1 cellular context compared by ENCODE assay signal in the genomic region with DNA sequence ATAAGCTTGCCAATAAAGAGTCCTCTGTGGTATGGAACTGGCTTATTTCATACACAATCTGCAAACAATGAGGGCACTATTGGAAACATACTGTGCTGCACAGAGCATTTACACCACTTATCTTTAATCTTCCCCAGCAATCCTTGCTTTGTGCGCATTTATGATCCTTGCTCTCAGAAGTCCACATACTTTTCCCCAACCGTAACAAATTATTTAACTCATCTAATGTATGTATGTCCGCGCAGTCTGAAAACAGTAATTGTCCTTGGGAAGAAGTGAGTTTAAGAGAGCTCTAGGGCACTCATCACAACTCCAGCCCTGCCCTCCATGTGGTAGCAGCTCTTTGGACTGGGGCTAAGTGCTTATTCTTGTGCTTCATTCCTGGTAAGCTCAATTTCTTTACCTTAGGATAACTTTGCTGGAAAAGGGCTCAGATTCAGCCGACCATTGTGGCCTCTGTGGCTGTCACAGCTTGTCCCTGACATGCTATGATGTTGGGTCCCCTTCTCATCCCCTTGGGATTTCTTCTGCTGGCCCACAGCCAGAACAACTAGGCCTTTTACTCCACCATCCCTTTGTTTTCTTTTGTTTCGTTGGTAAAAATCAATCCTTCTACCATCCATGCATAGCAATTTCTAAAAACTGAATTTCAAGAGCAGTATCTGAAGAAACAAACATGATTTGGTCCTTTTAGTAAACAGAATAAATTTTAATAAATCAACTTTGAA.
TF ChIP-seq lines count a peak whose summit lies in the region.

No MANE protein-coding gene starts in this region.

TF ChIP-seq in SK-N-SH, 30 proteins besides CTCF, POLR2A, EP300 and RAD21:
- TF ChIP-seq, protein P1, sequence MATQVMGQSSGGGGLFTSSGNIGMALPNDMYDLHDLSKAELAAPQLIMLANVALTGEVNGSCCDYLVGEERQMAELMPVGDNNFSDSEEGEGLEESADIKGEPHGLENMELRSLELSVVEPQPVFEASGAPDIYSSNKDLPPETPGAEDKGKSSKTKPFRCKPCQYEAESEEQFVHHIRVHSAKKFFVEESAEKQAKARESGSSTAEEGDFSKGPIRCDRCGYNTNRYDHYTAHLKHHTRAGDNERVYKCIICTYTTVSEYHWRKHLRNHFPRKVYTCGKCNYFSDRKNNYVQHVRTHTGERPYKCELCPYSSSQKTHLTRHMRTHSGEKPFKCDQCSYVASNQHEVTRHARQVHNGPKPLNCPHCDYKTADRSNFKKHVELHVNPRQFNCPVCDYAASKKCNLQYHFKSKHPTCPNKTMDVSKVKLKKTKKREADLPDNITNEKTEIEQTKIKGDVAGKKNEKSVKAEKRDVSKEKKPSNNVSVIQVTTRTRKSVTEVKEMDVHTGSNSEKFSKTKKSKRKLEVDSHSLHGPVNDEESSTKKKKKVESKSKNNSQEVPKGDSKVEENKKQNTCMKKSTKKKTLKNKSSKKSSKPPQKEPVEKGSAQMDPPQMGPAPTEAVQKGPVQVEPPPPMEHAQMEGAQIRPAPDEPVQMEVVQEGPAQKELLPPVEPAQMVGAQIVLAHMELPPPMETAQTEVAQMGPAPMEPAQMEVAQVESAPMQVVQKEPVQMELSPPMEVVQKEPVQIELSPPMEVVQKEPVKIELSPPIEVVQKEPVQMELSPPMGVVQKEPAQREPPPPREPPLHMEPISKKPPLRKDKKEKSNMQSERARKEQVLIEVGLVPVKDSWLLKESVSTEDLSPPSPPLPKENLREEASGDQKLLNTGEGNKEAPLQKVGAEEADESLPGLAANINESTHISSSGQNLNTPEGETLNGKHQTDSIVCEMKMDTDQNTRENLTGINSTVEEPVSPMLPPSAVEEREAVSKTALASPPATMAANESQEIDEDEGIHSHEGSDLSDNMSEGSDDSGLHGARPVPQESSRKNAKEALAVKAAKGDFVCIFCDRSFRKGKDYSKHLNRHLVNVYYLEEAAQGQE (IDR thresholded peaks at IDR 0.05; ENCODE audit: low read depth, low read length) = no peak
- TF ChIP-seq CHD2 (IDR thresholded peaks at IDR 0.05; ENCODE audit: low read length, partially characterized antibody) (no peak), FOXJ3 (CRISPR knock-in tag; IDR thresholded peaks at IDR 0.05) (no peak), NRF1 (IDR thresholded peaks at IDR 0.05; ENCODE audit: low read depth, low read length) (no peak), RFX5 (IDR thresholded peaks at IDR 0.05; ENCODE audit: low read length) (no peak), YY1 (IDR thresholded peaks at IDR 0.05; ENCODE audit: low read depth) (no peak)
TF ChIP-seq in SK-N-SH: peak in this region for 0.
